1 cellular context compared by ENCODE assay signal in genomic region chr2:43024515-43024962, GRCh38.
TF ChIP-seq lines count a peak whose summit lies in the region.

No MANE protein-coding gene starts in this region.

TF ChIP-seq in HepG2, 621 proteins besides CTCF, POLR2A, EP300 and RAD21 (continued from another document):
- TF ChIP-seq TEF (CRISPR knock-in tag; IDR thresholded peaks at IDR 0.05) = no peak
- TF ChIP-seq NR2F2 (IDR thresholded peaks at IDR 0.05; ENCODE audit: borderline replicate concordance, low read depth) = no peak
- TF ChIP-seq ZNF780A (CRISPR knock-in tag; IDR thresholded peaks at IDR 0.05) = peak; percentile 50; the same call in 1 of the 2 replicates
- 0 out of 2 replicates have a peak, but pooled peaks have one; percentile 23 for TF ChIP-seq AHR (CRISPR knock-in tag; IDR thresholded peaks at IDR 0.05)
- TF ChIP-seq KDM5B (CRISPR knock-in tag; IDR thresholded peaks at IDR 0.05; ENCODE audit: borderline replicate concordance) = peak; percentile 78
- no peak for TF ChIP-seq JDP2 (CRISPR knock-in tag; IDR thresholded peaks at IDR 0.05; ENCODE audit: borderline replicate concordance)
- no peak for TF ChIP-seq HIC2 (CRISPR knock-in tag; IDR thresholded peaks at IDR 0.05; ENCODE audit: low read depth)
- no peak for TF ChIP-seq NONO (IDR thresholded peaks at IDR 0.05)
- 0 out of 2 replicates have a peak, but pooled peaks have one; percentile 68 for TF ChIP-seq NONO (CRISPR knock-in tag; conservative IDR thresholded peaks at IDR 0.05)
- TF ChIP-seq MTA1 (CRISPR knock-in tag; IDR thresholded peaks at IDR 0.05; ENCODE audit: borderline replicate concordance) = peak; percentile 84; the same call in 1 of the 2 replicates
- TF ChIP-seq ZNF34 (CRISPR knock-in tag; IDR thresholded peaks at IDR 0.05; ENCODE audit: borderline replicate concordance) = no peak
- peak; percentile 78; the same call in 1 of the 2 replicates for TF ChIP-seq ZNF792 (CRISPR knock-in tag; IDR thresholded peaks at IDR 0.05)
- TF ChIP-seq NAIF1 (CRISPR knock-in tag; IDR thresholded peaks at IDR 0.05; ENCODE audit: borderline replicate concordance) = no peak
- no peak for TF ChIP-seq ZNF160 (CRISPR knock-in tag; IDR thresholded peaks at IDR 0.05)
- peak; percentile 38 for TF ChIP-seq TAF15 (IDR thresholded peaks at IDR 0.05; ENCODE audit: low read depth, low read length, poor library complexity, severe bottlenecking)
- 0 out of 2 replicates have a peak, but pooled peaks have one; percentile 52 for TF ChIP-seq GTF3A (CRISPR knock-in tag; conservative IDR thresholded peaks at IDR 0.05)
- peak; percentile 48; the same call in 1 of the 2 replicates for TF ChIP-seq PHF8 (CRISPR knock-in tag; IDR thresholded peaks at IDR 0.05)
- TF ChIP-seq MLXIP (CRISPR knock-in tag; IDR thresholded peaks at IDR 0.05; ENCODE audit: borderline replicate concordance) = no peak
- TF ChIP-seq ZNF331 (CRISPR knock-in tag; IDR thresholded peaks at IDR 0.05) = peak; percentile 52; the same call in 1 of the 2 replicates
- TF ChIP-seq, protein P1, sequence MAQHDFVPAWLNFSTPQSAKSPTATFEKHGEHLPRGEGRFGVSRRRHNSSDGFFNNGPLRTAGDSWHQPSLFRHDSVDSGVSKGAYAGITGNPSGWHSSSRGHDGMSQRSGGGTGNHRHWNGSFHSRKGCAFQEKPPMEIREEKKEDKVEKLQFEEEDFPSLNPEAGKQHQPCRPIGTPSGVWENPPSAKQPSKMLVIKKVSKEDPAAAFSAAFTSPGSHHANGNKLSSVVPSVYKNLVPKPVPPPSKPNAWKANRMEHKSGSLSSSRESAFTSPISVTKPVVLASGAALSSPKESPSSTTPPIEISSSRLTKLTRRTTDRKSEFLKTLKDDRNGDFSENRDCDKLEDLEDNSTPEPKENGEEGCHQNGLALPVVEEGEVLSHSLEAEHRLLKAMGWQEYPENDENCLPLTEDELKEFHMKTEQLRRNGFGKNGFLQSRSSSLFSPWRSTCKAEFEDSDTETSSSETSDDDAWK (CRISPR knock-in tag; IDR thresholded peaks at IDR 0.05) = no peak
- TF ChIP-seq RBM39 (IDR thresholded peaks at IDR 0.05; ENCODE audit: low read depth, low read length, poor library complexity, severe bottlenecking) = peak; percentile 54
- no peak for TF ChIP-seq MED13 (CRISPR knock-in tag; IDR thresholded peaks at IDR 0.05)
- no peak for TF ChIP-seq NR2F6 (IDR thresholded peaks at IDR 0.05)
- 0 out of 2 replicates have a peak, but pooled peaks have one; percentile 44 for TF ChIP-seq NR2F6 (CRISPR knock-in tag; IDR thresholded peaks at IDR 0.05)
- TF ChIP-seq ZNF12 (CRISPR knock-in tag; IDR thresholded peaks at IDR 0.05) = no peak
- TF ChIP-seq HOMEZ (CRISPR knock-in tag; IDR thresholded peaks at IDR 0.05; ENCODE audit: low read depth) = 0 out of 2 replicates have a peak, but pooled peaks have one; percentile 61
- no peak for TF ChIP-seq ZNF530 (CRISPR knock-in tag; IDR thresholded peaks at IDR 0.05; ENCODE audit: low read depth)
- peak; percentile 21 for TF ChIP-seq HNRNPK (IDR thresholded peaks at IDR 0.05; ENCODE audit: low read depth, low read length, poor library complexity, severe bottlenecking)
- TF ChIP-seq ATRX (CRISPR knock-in tag; IDR thresholded peaks at IDR 0.05; ENCODE audit: borderline replicate concordance) = no peak
- TF ChIP-seq ZNF605 (CRISPR knock-in tag; IDR thresholded peaks at IDR 0.05) = no peak
- no peak for TF ChIP-seq ZNF891 (CRISPR knock-in tag; IDR thresholded peaks at IDR 0.05)
